Comparison of ENCODE assay signal across 11 cellular contexts in the genomic region with DNA sequence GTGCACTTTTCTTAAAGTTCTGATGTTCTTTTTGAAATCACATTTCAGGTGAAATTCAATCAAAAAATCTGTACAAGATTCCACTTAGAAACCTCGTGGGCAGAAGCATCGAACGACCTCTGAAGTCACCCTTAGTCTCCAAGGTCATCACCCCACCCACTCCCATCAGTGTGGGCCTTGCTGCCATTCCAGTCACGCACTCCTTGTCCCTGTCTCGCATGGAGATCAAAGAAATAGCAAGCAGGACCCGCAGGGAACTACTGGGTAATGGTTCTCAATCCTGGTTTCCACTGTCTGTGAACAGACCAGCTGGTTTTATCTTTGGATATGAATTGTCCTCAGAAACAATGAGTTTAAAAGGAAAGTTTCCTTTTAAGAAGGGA. TPM values are rescaled to one million over a fixed set of nuclear protein-coding genes. Genes with fewer than 3 reads are reported as not detected.
DNase-seq lines count a peak whose midpoint lies in the region; ATAC-seq and TF ChIP-seq lines count a peak whose summit lies in the region.
"Had no signal": no experiment of that assay in that cellular context is flagged by ENCODE, and none has a peak within 500 bp of the region (broad histone marks: within the 10 kb centered on the region; RNA-seq: fewer than 3 reads in every experiment).

No MANE protein-coding gene starts in this region.

- H3K9me3 ChIP-seq in thoracic aorta: no peaks in the 10 kb centered on the region
- H3K9me3 ChIP-seq: spleen had no signal

- peak overlapping the region; percentile 84 to 91 for H3K27ac Mint-ChIP-seq in activated naive CD4-positive, alpha-beta T cell treated with anti-CD3 and anti-CD28 coated beads, Interleukin-2, amount 50 U/mL, for 72 hours
- H3K27ac Mint-ChIP-seq: B cell had no signal

- no peaks in the 10 kb centered on the region for H3K9me3 Mint-ChIP-seq in activated naive CD4-positive, alpha-beta T cell treated with anti-CD3 and anti-CD28 coated beads, Interleukin-2, amount 50 U/mL, for 72 hours

- ATAC-seq in activated naive CD4-positive, alpha-beta T cell treated with anti-CD3 and anti-CD28 coated beads, Interleukin-2, amount 50 U/mL, for 72 hours: peak in 1 of 2 donors; percentile 4
- ATAC-seq in left colon: peak; percentile 38
- no peak for ATAC-seq in thoracic aorta (ENCODE audit: insufficient number of reproducible peaks, low FRiP score, low read depth)

- H3K36me3 Mint-ChIP-seq in activated naive CD4-positive, alpha-beta T cell treated with anti-CD3 and anti-CD28 coated beads, Interleukin-2, amount 50 U/mL, for 72 hours: no peaks in the 10 kb centered on the region

- H3K27ac ChIP-seq in thoracic aorta: peak overlapping the region; percentile 10 to 57
- H3K27ac ChIP-seq: spleen, VCaP had no signal

- intact Hi-C loops in left colon (cut with DNase I, micrococcal nuclease): no loop called here

- no peaks in the 10 kb centered on the region for H3K27me3 ChIP-seq in thoracic aorta (replicated peaks; ENCODE audit: insufficient read depth)

- peaks cover 10% of the 10 kb centered on the region for H3K36me3 ChIP-seq in thoracic aorta
- H3K36me3 ChIP-seq: spleen had no signal

- no peak overlapping the region for H3K4me3 ChIP-seq in thoracic aorta
- H3K4me3 ChIP-seq: spleen had no signal

- peak; percentile 23 for DNase-seq in activated naive CD4-positive, alpha-beta T cell treated with Interleukin-2 at 50 U/mL for 16 hours
- no peak for DNase-seq in activated naive CD4-positive, alpha-beta T cell (lab: John Stamatoyannopoulos, UW)
- DNase-seq in activated naive CD4-positive, alpha-beta T cell treated with anti-CD3 and anti-CD28 coated beads, Interleukin-2, amount 50 U/mL, for 72 hours (ENCODE audit: low spot score in 2 of 2): no peak
- no peak for DNase-seq in left colon
- no peak for DNase-seq in thoracic aorta (ENCODE audit: low spot score)
- no peak for DNase-seq in iPS-NIHi7 (ENCODE audit: extremely low spot score)
- DNase-seq in NOMO-1 treated with DMSO at 0.1 percent for 48 hours (lab: John Stamatoyannopoulos, UW; ENCODE audit: unreplicated experiment): no peak
- no peak for DNase-seq in T-helper 9 cell

- peaks cover 4 to 12% of the 10 kb centered on the region in 2 donors for H3K4me1 ChIP-seq in thoracic aorta (ENCODE audit: control insufficient read depth in 1 of 2, low read depth in 2 of 2)

- no peak for TF ChIP-seq CTCF in thoracic aorta (IDR thresholded peaks at IDR 0.05)

RNA-seq across cellular contexts. Expression of gene SLC2A8, which starts 8.1 kb away (rescaled TPM):
- total RNA-seq in activated naive CD4-positive, alpha-beta T cell treated with anti-CD3 and anti-CD28 coated beads, Interleukin-2, amount 50 U/mL, for 72 hours: 1 to 10 TPM; 1.4 to 1.7 TPM
- total RNA-seq in left colon (10 to 100 TPM; 18.1 to 28.6 TPM), thoracic aorta (10 to 100 TPM; 21.3 to 33.4 TPM)

RNA-seq across cellular contexts. Expression of gene ZNF79, which starts 35.3 kb away (rescaled TPM):
- total RNA-seq in activated naive CD4-positive, alpha-beta T cell treated with anti-CD3 and anti-CD28 coated beads, Interleukin-2, amount 50 U/mL, for 72 hours: 10 to 100 TPM in 1 of 2 donors, 1 to 10 TPM in 1; 8.3 to 10.3 TPM
- 1 to 10 TPM; 5.5 to 6.8 TPM for total RNA-seq in left colon
- 10 to 100 TPM in 1 of 2 donors, 1 to 10 TPM in 1; 7.3 to 12.2 TPM for total RNA-seq in thoracic aorta

Comparison
In these comparisons a context has a peak if more than half of its experiments do, and no peak if none do; other contexts are left out.
1. RNA of gene SLC2A8, which starts 8.1 kb away (total RNA-seq): 21.3 to 33.4 TPM in thoracic aorta and 18.1 to 28.6 TPM in left colon; 1.4 to 1.7 TPM in activated naive CD4-positive, alpha-beta T cell treated with anti-CD3 and anti-CD28 coated beads, Interleukin-2, amount 50 U/mL, for 72 hours; every median in the first group is over 4 times any median in the second.